Comparison of ENCODE assay signal across 1 cellular context in genomic region chr11:27473017-27473406, GRCh38.
TF ChIP-seq lines count a peak whose summit lies in the region.

No MANE protein-coding gene starts in this region.

TF ChIP-seq in GM23338, 12 proteins besides CTCF, POLR2A, EP300 and RAD21:
- TF ChIP-seq ZNF462 (CRISPR knock-in tag; IDR thresholded peaks at IDR 0.05) (peak; percentile 57; the same call in 1 of the 2 replicates), ZNF331 (CRISPR knock-in tag; IDR thresholded peaks at IDR 0.05; ENCODE audit: low read depth) (no peak), CREB1 (CRISPR knock-in tag; IDR thresholded peaks at IDR 0.05; ENCODE audit: low read depth) (no peak)
